Comparison of ENCODE assay signal across 9 cellular contexts in genomic region chr12:69469854-69470188, GRCh38. TPM values are rescaled to one million over a fixed set of nuclear protein-coding genes. Genes with fewer than 3 reads are reported as not detected.
DNase-seq lines count a peak whose midpoint lies in the region; ATAC-seq, FAIRE-seq and TF ChIP-seq lines count a peak whose summit lies in the region.
"Had no signal": no experiment of that assay in that cellular context is flagged by ENCODE, and none has a peak within 500 bp of the region (broad histone marks: within the 10 kb centered on the region; RNA-seq: fewer than 3 reads in every experiment).

No MANE protein-coding gene starts in this region.

- DNase-seq in AG04449 (ENCODE audit: low read depth, low spot score) (no peak), bronchial epithelial cell (ENCODE audit: low read depth) (no peak), mucosa of descending colon (no peak), left lobe of liver (ENCODE audit: low spot score) (no peak), NCI-H1930 (lab: John Stamatoyannopoulos, UW) (no peak)
- no peak for DNase-seq in effector CD8-positive, alpha-beta T cell (lab: John Stamatoyannopoulos, UW)

- no peaks in the 10 kb centered on the region for H3K9me3 ChIP-seq in mucosa of descending colon

- H3K4me1 ChIP-seq in mucosa of descending colon (ENCODE audit: low read depth): peaks cover 10% of the 10 kb centered on the region

- POLR2A ChIA-PET in AG04449 (lab: Yijun Ruan, JAX): interaction anchor here (0.7 kb wide), 1 partner anchor 85 kb away, joined by 3 read pairs; no protein-coding TSS in a partner anchor

- H3K4me3 ChIP-seq in AG04449 (ENCODE audit: low read depth, low read length): peak overlapping the region; percentile 79
- H3K4me3 ChIP-seq in bronchial epithelial cell (ENCODE audit: low read depth, low read length): peak overlapping the region; percentile 88
- H3K4me3 ChIP-seq in mucosa of descending colon: peak overlapping the region; percentile 80

- intact Hi-C loops in mucosa of descending colon (cut with DNase I, micrococcal nuclease): no loop called here

- no peak for TF ChIP-seq CTCF in AG04449 (IDR thresholded peaks at IDR 0.05; ENCODE audit: insufficient read depth, low read length, missing control alignments)
- TF ChIP-seq CTCF in bronchial epithelial cell (IDR thresholded peaks at IDR 0.05; ENCODE audit: insufficient read depth, low read length, severe bottlenecking): no peak
- no peak for TF ChIP-seq CTCF in mucosa of descending colon (IDR thresholded peaks at IDR 0.05)

- H3K27me3 ChIP-seq in bronchial epithelial cell (ENCODE audit: control insufficient read depth, insufficient read depth, low read length): no peaks in the 10 kb centered on the region

- peak; percentile 12 for ATAC-seq in HG03280 (IDR thresholded peaks at IDR 0.05; ENCODE audit: unreplicated experiment)
- no peak for ATAC-seq in mucosa of descending colon
- no peak for ATAC-seq in HG03442 (IDR thresholded peaks at IDR 0.05; ENCODE audit: unreplicated experiment)
- no peak for ATAC-seq in left lobe of liver

- no peaks in the 10 kb centered on the region for H3K36me3 ChIP-seq in bronchial epithelial cell (ENCODE audit: control insufficient read depth, insufficient read depth, low read length)
- H3K36me3 ChIP-seq in mucosa of descending colon (ENCODE audit: low read depth): no peaks in the 10 kb centered on the region

- no peak for FAIRE-seq in bronchial epithelial cell (lab: Jason Lieb, UNC)
- FAIRE-seq: colon had no signal

- CTCF ChIA-PET in AG04449 (lab: Yijun Ruan, JAX): interaction anchor here (1.0 to 2.2 kb wide), 2 partner anchors 16 to 26 kb away, joined by 3 to 4 read pairs; no protein-coding TSS in a partner anchor

RNA-seq across cellular contexts. Expression of gene FRS2, which starts 0.4 kb away (rescaled TPM):
- total RNA-seq in bronchial epithelial cell: 25.5 and 27.1 TPM in 2 replicates
- 10 to 100 TPM; 24.2 to 30.8 (median 30.3) TPM for total RNA-seq in mucosa of descending colon
- total RNA-seq in left lobe of liver: 15.2 TPM
